8 cellular contexts compared by ENCODE assay signal in genomic region chr18:5237723-5238370, GRCh38. TPM values are rescaled to one million over a fixed set of nuclear protein-coding genes. Genes with fewer than 3 reads are reported as not detected.
DNase-seq lines count a peak whose midpoint lies in the region; ATAC-seq and TF ChIP-seq lines count a peak whose summit lies in the region.

No MANE protein-coding gene starts in this region.

- peak overlapping the region; percentile 100 for H3K27ac Mint-ChIP-seq in nephron progenitor cell

- peaks cover 45% of the 10 kb centered on the region for H3K4me1 Mint-ChIP-seq in nephron progenitor cell

- ATAC-seq in GM21515 (IDR thresholded peaks at IDR 0.05; ENCODE audit: unreplicated experiment): peak; percentile 93
- peak; percentile 95 for ATAC-seq in stimulated activated naive CD8-positive, alpha-beta T cell treated with anti-CD3 and anti-CD28 coated beads, Interleukin-15, Interleukin-2, amounts not matched to agents 100 U/mL and 50 U/mL, for 24 hours

- DNase-seq in DMS79 (lab: John Stamatoyannopoulos, UW) (peak; percentile 86), HuH-7 (ENCODE audit: low spot score) (peak; percentile 70), RPMI7951 (ENCODE audit: low read depth) (peak; percentile 84), fibroblast of the aortic adventitia (ENCODE audit: low read depth) (peak; percentile 86), nephron progenitor cell (peak; percentile 89)
- DNase-seq in activated effector memory CD4-positive, alpha-beta T cell treated with Interleukin-2 at 50 U/mL for 16 hours: peak; percentile 83
- DNase-seq in stimulated activated naive CD8-positive, alpha-beta T cell treated with anti-CD3 and anti-CD28 coated beads, Interleukin-15, Interleukin-2, amounts not matched to agents 100 U/mL and 50 U/mL, for 24 hours: peak; percentile 90

- peak overlapping the region; percentile 98 for H3K4me3 Mint-ChIP-seq in nephron progenitor cell

- peak overlapping the region; percentile 86 for H3K4me3 ChIP-seq in fibroblast of the aortic adventitia (ENCODE audit: low read depth, low read length)

- H3K27me3 Mint-ChIP-seq in nephron progenitor cell (ENCODE audit: low read depth, poor library complexity): peaks cover 10% of the 10 kb centered on the region

- H3K9me3 Mint-ChIP-seq in nephron progenitor cell: peaks cover 31% of the 10 kb centered on the region

- H3K36me3 Mint-ChIP-seq in nephron progenitor cell (ENCODE audit: low read depth): peaks cover 40% of the 10 kb centered on the region

- peak; percentile 60 for TF ChIP-seq CTCF in fibroblast of the aortic adventitia (IDR thresholded peaks at IDR 0.05; ENCODE audit: insufficient read depth, low read length)
- no peak for TF ChIP-seq CTCF in nephron progenitor cell (IDR thresholded peaks at IDR 0.05)

RNA-seq across cellular contexts. Expression of gene AKAIN1, which starts 40.8 kb away (rescaled TPM):
- total RNA-seq in RPMI7951 (2014; rRNA removed; shearing (Covaris generic)): not detected in 2 replicates
- total RNA-seq in fibroblast of the aortic adventitia (ENCODE audit: low replicate concordance): not detected in 2 replicates

RNA-seq across cellular contexts. Expression of gene ZBTB14, which starts 57.7 kb away (rescaled TPM):
- 9.7 and 12.4 TPM in 2 replicates for total RNA-seq in RPMI7951 (2014; rRNA removed; shearing (Covaris generic))
- total RNA-seq in fibroblast of the aortic adventitia (ENCODE audit: low replicate concordance): 17.4 and 35.8 TPM in 2 replicates

Comparison
In these comparisons a context has a peak if more than half of its experiments do, and no peak if none do; other contexts are left out.
1. Peak in every context shown above with its lines: DNase-seq, ATAC-seq and H3K4me3 ChIP-seq.